ENCODE assay signal across 23 cellular contexts in the genomic region with DNA sequence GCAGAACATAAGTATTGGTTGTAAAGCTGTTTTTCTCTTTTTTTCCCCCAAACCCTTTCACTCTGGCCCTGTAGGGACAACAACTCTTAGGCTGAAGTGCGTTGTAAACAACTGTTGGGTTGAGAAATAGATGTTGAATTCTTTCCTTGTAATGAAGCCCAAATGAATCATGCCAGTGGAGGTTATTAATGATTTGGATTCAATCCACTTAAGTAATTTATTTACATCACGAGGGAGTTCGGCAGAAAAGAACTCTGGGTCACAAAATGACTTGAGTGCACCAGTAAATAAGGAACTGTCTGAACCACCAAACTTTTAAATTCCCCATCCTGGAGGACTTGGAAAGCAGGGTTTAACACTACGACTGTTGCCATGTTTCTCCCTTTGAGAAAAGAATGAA.
A peak's percentile ranks its signal among the peaks of the same experiment; 100 is the strongest.
DNase-seq lines count a peak whose midpoint lies in the region; ATAC-seq and TF ChIP-seq lines count a peak whose summit lies in the region.
"Had no signal": no experiment of that assay in that cellular context is flagged by ENCODE, and none has a peak within 500 bp of the region (broad histone marks: within the 10 kb centered on the region; RNA-seq: fewer than 3 reads in every experiment).

No MANE protein-coding gene starts in this region.

- TF ChIP-seq CTCF in ovary (IDR thresholded peaks at IDR 0.05) (no peak), vagina (IDR thresholded peaks at IDR 0.05) (no peak)

- H3K36me3 ChIP-seq in ovary (no peaks in the 10 kb centered on the region), vagina (no peaks in the 10 kb centered on the region)
- H3K36me3 ChIP-seq: spleen had no signal

- TF ChIP-seq POLR2A in ovary (IDR thresholded peaks at IDR 0.05) (no peak), vagina (IDR thresholded peaks at IDR 0.05) (no peak)

- H3K4me1 ChIP-seq in right cardiac atrium (ENCODE audit: control insufficient read depth, insufficient read depth, low read length) (peaks cover 5% of the 10 kb centered on the region), ovary (ENCODE audit: insufficient read depth) (peaks cover 36% of the 10 kb centered on the region), vagina (peaks cover 71% of the 10 kb centered on the region)
- H3K4me1 ChIP-seq: foreskin keratinocyte, parathyroid adenoma, spleen had no signal

- no peak for DNase-seq in right cardiac atrium
- DNase-seq in left ventricle myocardium superior, result no peak
- peak; percentile 73 for DNase-seq in fibroblast of gingiva (ENCODE audit: low read depth)
- DNase-seq in ovary, result no peak
- DNase-seq in vagina (ENCODE audit: extremely low spot score in 2 of 2), result no peak
- no peak for DNase-seq in NCI-H2029 treated with DMSO at 0.1 percent for 48 hours (lab: John Stamatoyannopoulos, UW)
- no peak for DNase-seq in activated CD4-positive, alpha-beta T cell treated with anti-CD3 and anti-CD28 coated beads, Interleukin-2, amount 50 U/mL, for 1 hour
- DNase-seq in COLO829 (ENCODE audit: low spot score), result no peak
- DNase-seq: activated CD4-positive, alpha-beta T cell treated with anti-CD3 and anti-CD28 coated beads for 48 hours; activated CD8-positive, alpha-beta memory T cell treated with anti-CD3 and anti-CD28 coated beads, Interleukin-2, amount 50 U/mL, for 4 hours; activated effector memory CD4-positive, alpha-beta T cell treated with anti-CD3 and anti-CD28 coated beads, Interleukin-2, amount 50 U/mL, for 16 hours; amygdala; CD4-positive, alpha-beta T cell; DMS79 treated with DMSO at 0.1 percent for 48 hours; effector CD8-positive, alpha-beta T cell; foreskin keratinocyte; left cardiac atrium; NCI-H187; NCI-H446; spleen; SW 1271 had no signal

- no peaks in the 10 kb centered on the region for H3K9me3 ChIP-seq in right cardiac atrium (ENCODE audit: control insufficient read depth, low read length)
- no peaks in the 10 kb centered on the region for H3K9me3 ChIP-seq in ovary
- no peaks in the 10 kb centered on the region for H3K9me3 ChIP-seq in vagina
- H3K9me3 ChIP-seq: spleen had no signal

- 50% methylated on average over 4 of the region's 4 CpGs for WGBS in right cardiac atrium
- 13 to 22% (median 15%) methylated on average over 4 of the region's 4 CpGs for WGBS in ovary, 3 donors

- H3K27ac ChIP-seq in right cardiac atrium (ENCODE audit: low read length) (peak overlapping the region; percentile 59), ovary (peak overlapping the region; percentile 31 to 37), vagina (peak overlapping the region; percentile 78)
- H3K27ac ChIP-seq: foreskin keratinocyte, parathyroid adenoma, spleen had no signal

- TF ChIP-seq EP300 in ovary (IDR thresholded peaks at IDR 0.05), result no peak

- H3K27me3 ChIP-seq in right cardiac atrium (ENCODE audit: control insufficient read depth, insufficient read depth) (no peaks in the 10 kb centered on the region), ovary (no peaks in the 10 kb centered on the region), vagina (no peaks in the 10 kb centered on the region)
- H3K27me3 ChIP-seq: foreskin keratinocyte, spleen had no signal

- intact Hi-C loops in right cardiac atrium (cut with DNase I), result no loop called here
- intact Hi-C loops in left ventricle myocardium superior (cut with micrococcal nuclease), result no loop called here
- intact Hi-C loops in ovary (cut with DNase I), result no loop called here
- intact Hi-C loops in vagina (cut with DNase I), result no loop called here

- no peak for ATAC-seq in right cardiac atrium
- ATAC-seq in left ventricle myocardium superior, result no peak
- ATAC-seq: foreskin keratinocyte, HepG2 had no signal

- H3K4me3 ChIP-seq in right cardiac atrium (ENCODE audit: low read length) (no peak overlapping the region), ovary (no peak overlapping the region), vagina (peak overlapping the region; percentile 14)
- H3K4me3 ChIP-seq: spleen had no signal

Comparison
In these comparisons a context has a peak if more than half of its experiments do, and no peak if none do; other contexts are left out.
1. H3K4me3 ChIP-seq: peak in vagina (2 of 2); none in right cardiac atrium (single experiment) and ovary (single experiment).
2. Peak in every context shown above with its lines, with median percentiles within 50 percentile points of each other: H3K27ac ChIP-seq.